Comparison of ENCODE assay signal across 14 cellular contexts in the genomic region with DNA sequence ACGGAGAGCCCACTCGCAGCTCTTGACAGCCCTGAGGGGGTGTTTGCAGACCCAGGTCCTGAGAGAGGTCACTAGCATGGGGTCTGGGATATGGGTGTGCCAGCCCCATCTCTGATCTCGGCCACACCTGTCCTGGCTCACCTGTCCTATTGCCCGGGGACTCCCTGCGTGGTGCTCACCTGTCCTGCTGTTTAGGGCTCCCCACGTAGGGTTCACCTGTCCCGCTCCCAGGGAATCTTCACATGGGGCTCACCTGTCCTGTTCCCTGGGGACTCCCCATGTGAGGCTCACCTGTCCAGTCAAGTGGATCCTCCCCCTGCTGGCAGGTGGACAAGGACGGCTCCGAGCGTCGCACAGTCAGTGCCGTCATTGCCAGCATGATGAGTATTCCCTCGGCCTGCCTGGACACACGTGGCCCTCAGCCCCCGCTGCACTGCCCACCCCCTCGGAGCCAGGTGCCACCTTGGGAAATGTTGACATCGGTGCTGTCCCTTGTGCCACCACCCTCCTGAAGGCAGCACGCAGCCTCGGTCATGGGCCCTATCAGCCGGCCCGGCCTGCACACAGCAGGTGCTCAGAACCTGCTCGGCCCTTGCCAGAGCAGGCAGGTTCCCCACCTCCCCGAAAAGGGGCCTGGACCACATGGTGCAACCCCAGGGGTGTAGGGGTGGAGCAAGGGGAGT. TPM values are rescaled to one million over a fixed set of nuclear protein-coding genes. Genes with fewer than 3 reads are reported as not detected.
DNase-seq lines count a peak whose midpoint lies in the region; ATAC-seq, FAIRE-seq and TF ChIP-seq lines count a peak whose summit lies in the region.
"Had no signal": no experiment of that assay in that cellular context is flagged by ENCODE, and none has a peak within 500 bp of the region (broad histone marks: within the 10 kb centered on the region; RNA-seq: fewer than 3 reads in every experiment).

No MANE protein-coding gene starts in this region.

- H3K27me3 ChIP-seq in heart right ventricle: no peaks in the 10 kb centered on the region
- H3K27me3 ChIP-seq in H1 (replicated peaks in 1 of 4; ENCODE audit: control insufficient read depth in 3 of 4, extremely low read depth in 1 of 4, insufficient read depth in 3 of 4, low read length in 3 of 4): no peaks in the 10 kb centered on the region; a peak in 2 of 7 replicates
- peaks cover 0 to 66% of the 10 kb centered on the region in 2 donors for H3K27me3 ChIP-seq in tibial artery
- H3K27me3 ChIP-seq: brain microvascular endothelial cell had no signal

- H2BK5ac ChIP-seq in H1 (ENCODE audit: low read depth, low read length): 0 out of 2 replicates have a peak overlapping the region, but pooled peaks have one; percentile 16

- peaks cover 20 to 41% (median 35%) of the 10 kb centered on the region in 9 donors for H3K4me1 ChIP-seq in heart right ventricle
- H3K4me1 ChIP-seq in H1 (replicated peaks in 1 of 4; ENCODE audit: control insufficient read depth in 3 of 4, insufficient read depth in 4 of 4, low read length in 3 of 4): peaks cover 0 to 20% (median 8%) of the 10 kb centered on the region in 4 experiments; a peak in 5 of 7 replicates
- H3K4me1 ChIP-seq in tibial artery: peaks cover 0 to 27% (median 14%) of the 10 kb centered on the region in 4 donors

- no peak overlapping the region for H3K4ac ChIP-seq in H1 (replicated peaks; ENCODE audit: insufficient read length, low read depth, low read length)

- no peak overlapping the region for H4K91ac ChIP-seq in H1 (replicated peaks; ENCODE audit: insufficient read length, low read length)

- H3K18ac ChIP-seq in H1 (ENCODE audit: extremely low read depth, low read length): no peak overlapping the region

- CTCF ChIA-PET in H1 (lab: Charles Lee; ENCODE audit: partially characterized antibody): interaction anchor here (5.7 kb wide), 1 partner anchor 18 kb away, joined by 65 read pairs; no protein-coding TSS in a partner anchor
- CTCF ChIA-PET in activated CD4-positive, alpha-beta memory T cell treated with anti-CD3 and anti-CD28 coated beads, Interleukin-2, amount 10 ng/mL, durations not matched to agents 7 days and 5 days (lab: Charles Lee): no interaction called here

- no peaks in the 10 kb centered on the region for H3K9me3 Mint-ChIP-seq in stimulated activated naive B cell treated with anti-CD40 and anti-IgM and Interleukin-4, amounts not matched to agents 10 μg/mL and 1 μg/mL and 100 μg/mL, for 72 hours
- H3K9me3 Mint-ChIP-seq in activated CD4-positive, alpha-beta memory T cell treated with anti-CD3 and anti-CD28 coated beads, Interleukin-2, amount 10 ng/mL, durations not matched to agents 7 days and 5 days: no peaks in the 10 kb centered on the region
- H3K9me3 Mint-ChIP-seq: activated T-helper 2 cell treated with anti-CD3 and anti-CD28 coated beads, Interferon-gamma antibody, Interleukin-2, Interleukin-4, amounts not matched to agents 10 μg/mL and 5 μg/mL and 100 μg/mL, durations not matched to agents 14 hours and 24 hours and 36 hours had no signal

- H3K27ac ChIP-seq in heart right ventricle (no peak overlapping the region), H1 (ENCODE audit: low read depth, low read length) (no peak overlapping the region), tibial artery (no peak overlapping the region)
- H3K27ac ChIP-seq: brain microvascular endothelial cell had no signal

- no peaks in the 10 kb centered on the region for H3K36me3 Mint-ChIP-seq in stimulated activated naive B cell treated with anti-CD40 and anti-IgM and Interleukin-4, amounts not matched to agents 10 μg/mL and 1 μg/mL and 100 μg/mL, for 72 hours
- H3K36me3 Mint-ChIP-seq in activated CD4-positive, alpha-beta memory T cell treated with anti-CD3 and anti-CD28 coated beads, Interleukin-2, amount 10 ng/mL, durations not matched to agents 7 days and 5 days (ENCODE audit: low read depth): no peaks in the 10 kb centered on the region

- no peak overlapping the region for H4K5ac ChIP-seq in H1 (ENCODE audit: insufficient read length, low read depth, low read length)

- peaks cover 0 to 14% of the 10 kb centered on the region in 2 experiments for H4K20me1 ChIP-seq in H1 (replicated peaks in 1 of 2; ENCODE audit: control insufficient read depth in 1 of 2, insufficient read depth in 2 of 2, low read length in 2 of 2)

- peak overlapping the region; percentile 31 to 39 for H3K4me3 Mint-ChIP-seq in stimulated activated naive B cell treated with anti-CD40 and anti-IgM and Interleukin-4, amounts not matched to agents 10 μg/mL and 1 μg/mL and 100 μg/mL, for 72 hours
- no peak overlapping the region for H3K4me3 Mint-ChIP-seq in activated CD4-positive, alpha-beta memory T cell treated with anti-CD3 and anti-CD28 coated beads, Interleukin-2, amount 10 ng/mL, durations not matched to agents 7 days and 5 days

- H3K23me2 ChIP-seq in H1 (ENCODE audit: low read depth, low read length): no peaks in the 10 kb centered on the region

- H3K9me3 ChIP-seq in heart right ventricle (no peaks in the 10 kb centered on the region), H1 (ENCODE audit: insufficient read depth in 2 of 2, low read depth in 1 of 2, low read length in 1 of 2) (no peaks in the 10 kb centered on the region), tibial artery (no peaks in the 10 kb centered on the region)

- H2AFZ ChIP-seq in H1 (ENCODE audit: low read length): no peak overlapping the region

- TF ChIP-seq RAD21 in H1 (IDR thresholded peaks at IDR 0.05 in 1 of 2, conservative IDR thresholded peaks at IDR 0.05 in 1 of 2; ENCODE audit: low read depth in 2 of 2, low read length in 2 of 2): no peak

- no peak overlapping the region for H2BK12ac ChIP-seq in H1 (ENCODE audit: low read depth, low read length)

- H3K23ac ChIP-seq in H1 (ENCODE audit: insufficient read length): no peak overlapping the region

- H2BK120ac ChIP-seq in H1 (replicated peaks; ENCODE audit: low read depth, low read length): no peak overlapping the region

- no peaks in the 10 kb centered on the region for H3K79me1 ChIP-seq in H1 (ENCODE audit: low read depth, low read length)

- H3K14ac ChIP-seq in H1 (ENCODE audit: insufficient read length): no peak overlapping the region

- H3K4me2 ChIP-seq in H1 (ENCODE audit: insufficient read depth in 1 of 2, low read depth in 2 of 2, low read length in 2 of 2): no peak overlapping the region

- H3K27me3 Mint-ChIP-seq in stimulated activated naive B cell treated with anti-CD40 and anti-IgM and Interleukin-4, amounts not matched to agents 10 μg/mL and 1 μg/mL and 100 μg/mL, for 72 hours: peaks cover 7 to 25% of the 10 kb centered on the region in 2 donors
- no peaks in the 10 kb centered on the region for H3K27me3 Mint-ChIP-seq in activated CD4-positive, alpha-beta memory T cell treated with anti-CD3 and anti-CD28 coated beads, Interleukin-2, amount 10 ng/mL, durations not matched to agents 7 days and 5 days

- TF ChIP-seq CTCF in heart right ventricle (IDR thresholded peaks at IDR 0.05) (no peak), H1 (IDR thresholded peaks at IDR 0.05; ENCODE audit: control extremely low read depth in 1 of 3, insufficient read depth in 1 of 3, low read depth in 1 of 3, low read length in 3 of 3) (no peak), tibial artery (IDR thresholded peaks at IDR 0.05) (no peak)

- peak; percentile 40 for DNase-seq in Right ventricle myocardium superior
- DNase-seq in heart right ventricle: no peak
- peak; percentile 54 for DNase-seq in HT-29 (ENCODE audit: low spot score)
- no peak for DNase-seq in H1 (ENCODE audit: low read depth in 1 of 2, low spot score in 2 of 2)
- no peak for DNase-seq in stimulated activated naive B cell treated with anti-CD40 and anti-IgM and Interleukin-4, amounts not matched to agents 10 μg/mL and 1 μg/mL and 100 μg/mL, for 72 hours
- DNase-seq in tibial artery: no peak
- no peak for DNase-seq in activated CD4-positive, alpha-beta memory T cell treated with anti-CD3 and anti-CD28 coated beads, Interleukin-2, amount 10 ng/mL, durations not matched to agents 7 days and 5 days
- DNase-seq: activated CD4-positive, alpha-beta T cell treated with anti-CD3 and anti-CD28 coated beads, Interleukin-2, amount 50 U/mL, for 48 hours; brain microvascular endothelial cell; C1 segment of cervical spinal cord; GDM1 had no signal

- 95% methylated on average over 23 of the region's 23 CpGs for WGBS in heart right ventricle, 2 donors
- WGBS in H1 (ENCODE audit: extremely low coverage in 1 of 2, insufficient coverage in 1 of 2, insufficient read length in 1 of 2, insufficient replicate concordance in 2 of 2, low coverage in 1 of 2, low lambda C conversion rate in 2 of 2, missing lambda C conversion rate in 1 of 2), 2 experiments: 91% methylated on average over 22 of the region's 23 CpGs; no CpG with 5 or more reads in 1 of the 2 experiments

- no peak overlapping the region for H3K56ac ChIP-seq in H1 (replicated peaks; ENCODE audit: insufficient read length, low read depth, low read length)

- H2AK5ac ChIP-seq in H1 (ENCODE audit: low read depth, low read length): 0 out of 2 replicates have a peak overlapping the region, but pooled peaks have one; percentile 46

- H3K79me2 ChIP-seq in H1 (ENCODE audit: control insufficient read depth in 1 of 2, insufficient read depth in 2 of 2, low read length in 2 of 2): no peaks in the 10 kb centered on the region

- intact Hi-C loops in Right ventricle myocardium superior (cut with DNase I) (no loop called here), heart right ventricle (cut with DNase I) (loop anchor here in 1 of 10 donors (10.0 kb wide), 1 partner anchor 252 kb away; the partner anchor contains the start of genes GAK and TMEM175), tibial artery (cut with DNase I; ENCODE audit: low total_unique reads) (no loop called here)

- no peak overlapping the region for H2BK20ac ChIP-seq in H1 (ENCODE audit: low read length)

- TF ChIP-seq POLR2A in H1 (IDR thresholded peaks at IDR 0.05; ENCODE audit: control extremely low read depth in 1 of 2, low read depth in 2 of 2, low read length in 2 of 2): no peak

- TF ChIP-seq EP300 in H1 (IDR thresholded peaks at IDR 0.05; ENCODE audit: borderline replicate concordance in 1 of 2, low read depth in 2 of 2, low read length in 2 of 2): no peak

- H3K4me3 ChIP-seq in heart right ventricle (no peak overlapping the region), H1 (ENCODE audit: extremely low read depth in 1 of 4, insufficient read depth in 2 of 4, low read depth in 3 of 4, low read length in 4 of 4) (no peak overlapping the region), tibial artery (no peak overlapping the region)

- H3K36me3 ChIP-seq in heart right ventricle: peaks cover 0 to 6% (median 0%) of the 10 kb centered on the region in 9 donors
- H3K36me3 ChIP-seq in H1 (ENCODE audit: control insufficient read depth in 2 of 4, insufficient read depth in 4 of 4, low read length in 3 of 4): no peaks in the 10 kb centered on the region
- H3K36me3 ChIP-seq in tibial artery: peaks cover 0 to 4% (median 0%) of the 10 kb centered on the region in 3 donors
- H3K36me3 ChIP-seq: brain microvascular endothelial cell had no signal

- FAIRE-seq in H1 (lab: Jason Lieb, UNC): no peak
- FAIRE-seq: frontal cortex had no signal

- no peak overlapping the region; the same call in 1 of the 2 replicates for H4K8ac ChIP-seq in H1 (ENCODE audit: extremely low read depth, insufficient read depth, low read length)

- H3K9ac ChIP-seq in H1 (replicated peaks in 1 of 4; ENCODE audit: extremely low read depth in 1 of 4, low read depth in 3 of 4, low read length in 3 of 4): no peak overlapping the region

- peaks cover 10 to 23% of the 10 kb centered on the region in 2 donors for H3K4me1 Mint-ChIP-seq in stimulated activated naive B cell treated with anti-CD40 and anti-IgM and Interleukin-4, amounts not matched to agents 10 μg/mL and 1 μg/mL and 100 μg/mL, for 72 hours
- peaks cover 8% of the 10 kb centered on the region for H3K4me1 Mint-ChIP-seq in activated CD4-positive, alpha-beta memory T cell treated with anti-CD3 and anti-CD28 coated beads, Interleukin-2, amount 10 ng/mL, durations not matched to agents 7 days and 5 days

- H3K27ac Mint-ChIP-seq in stimulated activated naive B cell treated with anti-CD40 and anti-IgM and Interleukin-4, amounts not matched to agents 10 μg/mL and 1 μg/mL and 100 μg/mL, for 72 hours: peak overlapping the region; percentile 37
- H3K27ac Mint-ChIP-seq in activated CD4-positive, alpha-beta memory T cell treated with anti-CD3 and anti-CD28 coated beads, Interleukin-2, amount 10 ng/mL, durations not matched to agents 7 days and 5 days: no peak overlapping the region
- H3K27ac Mint-ChIP-seq: activated T-helper 2 cell treated with anti-CD3 and anti-CD28 coated beads, Interferon-gamma antibody, Interleukin-2, Interleukin-4, amounts not matched to agents 10 μg/mL and 5 μg/mL and 100 μg/mL, durations not matched to agents 14 hours and 24 hours and 36 hours had no signal

- H2BK15ac ChIP-seq in H1 (ENCODE audit: low read length): no peak overlapping the region

- ATAC-seq in Right ventricle myocardium superior (ENCODE audit: poor library complexity) (no peak), heart right ventricle (no peak), GM19463 (IDR thresholded peaks at IDR 0.05; ENCODE audit: unreplicated experiment) (no peak)
- ATAC-seq in stimulated activated naive B cell treated with anti-CD40 and anti-IgM and Interleukin-4, amounts not matched to agents 10 μg/mL and 1 μg/mL and 100 μg/mL, for 72 hours (replicated peaks): no peak

- POLR2A ChIA-PET in H1 (lab: Charles Lee; ENCODE audit: partially characterized antibody): interaction anchor here (1.2 to 6.3 kb wide), 2 partner anchors 10 to 106 kb away, joined by 3 to 34 read pairs; partner anchors contain the start of genes ATP5ME, MYL5 and TMEM271
- POLR2A ChIA-PET in activated CD4-positive, alpha-beta memory T cell treated with anti-CD3 and anti-CD28 coated beads, Interleukin-2, amount 10 ng/mL, durations not matched to agents 7 days and 5 days (lab: Charles Lee): interaction anchor here (1.5 kb wide), 1 partner anchor 17 kb away, joined by 3 read pairs; no protein-coding TSS in a partner anchor

RNA-seq across cellular contexts. Expression of gene SLC49A3, which starts 6.3 kb away (rescaled TPM):
- total RNA-seq in Right ventricle myocardium superior (14.6 TPM), heart right ventricle (10 to 100 TPM in 9 of 10 donors, 1 to 10 TPM in 1; 9.8 to 16.9 (median 12.3) TPM)
- polyA plus RNA-seq in heart right ventricle (10 to 100 TPM in 1 of 2 donors, 1 to 10 TPM in 1; 8.8 to 28.5 TPM), H1 (2011; rRNA removed) (5.0 and 6.7 TPM in 2 replicates)
- total RNA-seq in HT-29 (2014; rRNA removed; shearing (Covaris generic)): 0.56 TPM in 1 of 2 replicates, not detected in the other
- 5.7 and 8.8 TPM in 2 replicates for total RNA-seq in H1 (2021; fragmentation: NEBNext Ultra II Directional; extraction: Animal tissue kit (Norgen Biotek cat#: 25700))
- 5.4 TPM for polyA plus RNA-seq in H1 (2011; cell fraction: cytosol; rRNA removed)
- 16.0 TPM for polyA plus RNA-seq in H1 (2011; cell fraction: nucleus; rRNA removed)
- polyA plus RNA-seq in H1 (2012, experiment 1 of 2): 2.3 to 6.0 TPM (median 5.7 TPM) in 4 replicates
- 3.0 TPM for polyA plus RNA-seq in H1 (2012, experiment 2 of 2)
- polyA plus RNA-seq in H1 (2013, experiment 1 of 2): 2.3 TPM
- 1.9 TPM for polyA plus RNA-seq in H1 (2013, experiment 2 of 2)
- 0.98 and 2.7 TPM in 2 replicates for polyA minus RNA-seq in H1 (2011; rRNA and poly(A)+ RNA removed)
- polyA minus RNA-seq in H1 (2011; cell fraction: cytosol; rRNA and poly(A)+ RNA removed): 2.9 TPM
- 9.7 TPM for polyA minus RNA-seq in H1 (2011; cell fraction: nucleus; rRNA and poly(A)+ RNA removed)
- under 1 TPM in 1 of 2 experiments, not detected in 1; 0.40 TPM for total RNA-seq in activated CD4-positive, alpha-beta memory T cell treated with anti-CD3 and anti-CD28 coated beads, Interleukin-2, amount 10 ng/mL, durations not matched to agents 7 days and 5 days

RNA-seq across cellular contexts. Expression of gene MYL5, which starts 8.3 kb away (rescaled TPM):
- total RNA-seq in Right ventricle myocardium superior (3.7 TPM), heart right ventricle (1 to 10 TPM; 4.0 to 7.5 (median 6.1) TPM)
- polyA plus RNA-seq in heart right ventricle (1 to 10 TPM; 3.3 to 8.1 TPM), H1 (2011; rRNA removed) (6.3 and 6.8 TPM in 2 replicates)
- 10.9 and 12.6 TPM in 2 replicates for total RNA-seq in HT-29 (2014; rRNA removed; shearing (Covaris generic))
- 5.5 and 5.7 TPM in 2 replicates for total RNA-seq in H1 (2021; fragmentation: NEBNext Ultra II Directional; extraction: Animal tissue kit (Norgen Biotek cat#: 25700))
- 7.7 TPM for polyA plus RNA-seq in H1 (2011; cell fraction: cytosol; rRNA removed)
- 40.3 TPM for polyA plus RNA-seq in H1 (2011; cell fraction: nucleus; rRNA removed)
- polyA plus RNA-seq in H1 (2012, experiment 1 of 2): 11.6 to 13.5 TPM (median 12.6 TPM) in 4 replicates
- 3.7 TPM for polyA plus RNA-seq in H1 (2012, experiment 2 of 2)
- 4.6 TPM for polyA plus RNA-seq in H1 (2013, experiment 1 of 2)
- 3.5 TPM for polyA plus RNA-seq in H1 (2013, experiment 2 of 2)
- 2.5 and 6.8 TPM in 2 replicates for polyA minus RNA-seq in H1 (2011; rRNA and poly(A)+ RNA removed)
- polyA minus RNA-seq in H1 (2011; cell fraction: cytosol; rRNA and poly(A)+ RNA removed): 6.9 TPM
- polyA minus RNA-seq in H1 (2011; cell fraction: nucleus; rRNA and poly(A)+ RNA removed): 19.0 TPM
- 10 to 100 TPM; 14.0 to 16.2 TPM for total RNA-seq in activated CD4-positive, alpha-beta memory T cell treated with anti-CD3 and anti-CD28 coated beads, Interleukin-2, amount 10 ng/mL, durations not matched to agents 7 days and 5 days

RNA-seq across cellular contexts. Expression of gene ATP5ME, which starts 8.6 kb away (rescaled TPM):
- total RNA-seq in Right ventricle myocardium superior (1,145 TPM), heart right ventricle (1,000 to 10,000 TPM in 5 of 10 donors, 100 to 1,000 TPM in 5; 651 to 1,196 (median 982) TPM)
- polyA plus RNA-seq in heart right ventricle (1,000 to 10,000 TPM in 1 of 2 donors, 100 to 1,000 TPM in 1; 999 to 4,239 TPM), H1 (2011; rRNA removed) (450 and 538 TPM in 2 replicates)
- 378 and 389 TPM in 2 replicates for total RNA-seq in HT-29 (2014; rRNA removed; shearing (Covaris generic))
- 375 and 413 TPM in 2 replicates for total RNA-seq in H1 (2021; fragmentation: NEBNext Ultra II Directional; extraction: Animal tissue kit (Norgen Biotek cat#: 25700))
- 736 TPM for polyA plus RNA-seq in H1 (2011; cell fraction: cytosol; rRNA removed)
- polyA plus RNA-seq in H1 (2011; cell fraction: nucleus; rRNA removed): 398 TPM
- polyA plus RNA-seq in H1 (2012, experiment 1 of 2): 972 to 1,582 TPM (median 1,208 TPM) in 4 replicates
- 606 TPM for polyA plus RNA-seq in H1 (2012, experiment 2 of 2)
- 1,182 TPM for polyA plus RNA-seq in H1 (2013, experiment 1 of 2)
- 1,303 TPM for polyA plus RNA-seq in H1 (2013, experiment 2 of 2)
- polyA minus RNA-seq in H1 (2011; rRNA and poly(A)+ RNA removed): 143 and 154 TPM in 2 replicates
- 98.1 TPM for polyA minus RNA-seq in H1 (2011; cell fraction: cytosol; rRNA and poly(A)+ RNA removed)
- polyA minus RNA-seq in H1 (2011; cell fraction: nucleus; rRNA and poly(A)+ RNA removed): 109 TPM
- total RNA-seq in activated CD4-positive, alpha-beta memory T cell treated with anti-CD3 and anti-CD28 coated beads, Interleukin-2, amount 10 ng/mL, durations not matched to agents 7 days and 5 days: 100 to 1,000 TPM; 205 TPM

RNA-seq across cellular contexts. Expression of gene PCGF3, which starts 23.0 kb away (rescaled TPM):
- total RNA-seq in Right ventricle myocardium superior (20.8 TPM), heart right ventricle (10 to 100 TPM; 17.5 to 26.1 (median 20.9) TPM)
- polyA plus RNA-seq in heart right ventricle (10 to 100 TPM; 21.7 to 50.8 TPM), H1 (2011; rRNA removed) (52.7 and 67.4 TPM in 2 replicates)
- total RNA-seq in HT-29 (2014; rRNA removed; shearing (Covaris generic)): 48.6 and 64.9 TPM in 2 replicates
- 49.7 and 52.9 TPM in 2 replicates for total RNA-seq in H1 (2021; fragmentation: NEBNext Ultra II Directional; extraction: Animal tissue kit (Norgen Biotek cat#: 25700))
- polyA plus RNA-seq in H1 (2011; cell fraction: cytosol; rRNA removed): 59.3 TPM
- polyA plus RNA-seq in H1 (2011; cell fraction: nucleus; rRNA removed): 236 TPM
- polyA plus RNA-seq in H1 (2012, experiment 1 of 2): 39.7 to 58.4 TPM (median 51.5 TPM) in 4 replicates
- polyA plus RNA-seq in H1 (2012, experiment 2 of 2): 19.5 TPM
- 37.7 TPM for polyA plus RNA-seq in H1 (2013, experiment 1 of 2)
- 33.4 TPM for polyA plus RNA-seq in H1 (2013, experiment 2 of 2)
- 41.1 and 51.6 TPM in 2 replicates for polyA minus RNA-seq in H1 (2011; rRNA and poly(A)+ RNA removed)
- 50.2 TPM for polyA minus RNA-seq in H1 (2011; cell fraction: cytosol; rRNA and poly(A)+ RNA removed)
- polyA minus RNA-seq in H1 (2011; cell fraction: nucleus; rRNA and poly(A)+ RNA removed): 73.3 TPM
- 10 to 100 TPM; 51.5 to 52.1 TPM for total RNA-seq in activated CD4-positive, alpha-beta memory T cell treated with anti-CD3 and anti-CD28 coated beads, Interleukin-2, amount 10 ng/mL, durations not matched to agents 7 days and 5 days

RNA-seq across cellular contexts. Expression of gene PDE6B, which starts 57.3 kb away (rescaled TPM):
- 1.1 TPM for total RNA-seq in Right ventricle myocardium superior
- 1 to 10 TPM; 1.8 to 6.2 (median 4.4) TPM for total RNA-seq in heart right ventricle
- polyA plus RNA-seq in heart right ventricle: 1 to 10 TPM in 1 of 2 donors, under 1 TPM in 1; 0.73 to 2.0 TPM
- total RNA-seq in HT-29 (2014; rRNA removed; shearing (Covaris generic)): not detected in 2 replicates
- 4.1 and 4.5 TPM in 2 replicates for total RNA-seq in H1 (2021; fragmentation: NEBNext Ultra II Directional; extraction: Animal tissue kit (Norgen Biotek cat#: 25700))
- 8.0 and 8.4 TPM in 2 replicates for polyA plus RNA-seq in H1 (2011; rRNA removed)
- 11.1 TPM for polyA plus RNA-seq in H1 (2011; cell fraction: cytosol; rRNA removed)
- 14.3 TPM for polyA plus RNA-seq in H1 (2011; cell fraction: nucleus; rRNA removed)
- 9.1 to 17.0 TPM (median 14.1 TPM) in 4 replicates for polyA plus RNA-seq in H1 (2012, experiment 1 of 2)
- 4.3 TPM for polyA plus RNA-seq in H1 (2012, experiment 2 of 2)
- polyA plus RNA-seq in H1 (2013, experiment 1 of 2): 1.3 TPM
- 2.1 TPM for polyA plus RNA-seq in H1 (2013, experiment 2 of 2)
- polyA minus RNA-seq in H1 (2011; rRNA and poly(A)+ RNA removed): 11.1 and 16.4 TPM in 2 replicates
- polyA minus RNA-seq in H1 (2011; cell fraction: cytosol; rRNA and poly(A)+ RNA removed): 6.8 TPM
- polyA minus RNA-seq in H1 (2011; cell fraction: nucleus; rRNA and poly(A)+ RNA removed): 9.4 TPM
- total RNA-seq in activated CD4-positive, alpha-beta memory T cell treated with anti-CD3 and anti-CD28 coated beads, Interleukin-2, amount 10 ng/mL, durations not matched to agents 7 days and 5 days: 10 to 100 TPM; 13.3 to 16.4 TPM

Comparison
In these comparisons a context has a peak if more than half of its experiments do, and no peak if none do; other contexts are left out.
1. DNase-seq: peak in Right ventricle myocardium superior (single experiment) and HT-29 (single experiment); none in heart right ventricle (0 of 2), H1 (0 of 2), stimulated activated naive B cell treated with anti-CD40 and anti-IgM and Interleukin-4, amounts not matched to agents 10 μg/mL and 1 μg/mL and 100 μg/mL, for 72 hours (single experiment), tibial artery (0 of 2) and activated CD4-positive, alpha-beta memory T cell treated with anti-CD3 and anti-CD28 coated beads, Interleukin-2, amount 10 ng/mL, durations not matched to agents 7 days and 5 days (single experiment).